In the genomic region with DNA sequence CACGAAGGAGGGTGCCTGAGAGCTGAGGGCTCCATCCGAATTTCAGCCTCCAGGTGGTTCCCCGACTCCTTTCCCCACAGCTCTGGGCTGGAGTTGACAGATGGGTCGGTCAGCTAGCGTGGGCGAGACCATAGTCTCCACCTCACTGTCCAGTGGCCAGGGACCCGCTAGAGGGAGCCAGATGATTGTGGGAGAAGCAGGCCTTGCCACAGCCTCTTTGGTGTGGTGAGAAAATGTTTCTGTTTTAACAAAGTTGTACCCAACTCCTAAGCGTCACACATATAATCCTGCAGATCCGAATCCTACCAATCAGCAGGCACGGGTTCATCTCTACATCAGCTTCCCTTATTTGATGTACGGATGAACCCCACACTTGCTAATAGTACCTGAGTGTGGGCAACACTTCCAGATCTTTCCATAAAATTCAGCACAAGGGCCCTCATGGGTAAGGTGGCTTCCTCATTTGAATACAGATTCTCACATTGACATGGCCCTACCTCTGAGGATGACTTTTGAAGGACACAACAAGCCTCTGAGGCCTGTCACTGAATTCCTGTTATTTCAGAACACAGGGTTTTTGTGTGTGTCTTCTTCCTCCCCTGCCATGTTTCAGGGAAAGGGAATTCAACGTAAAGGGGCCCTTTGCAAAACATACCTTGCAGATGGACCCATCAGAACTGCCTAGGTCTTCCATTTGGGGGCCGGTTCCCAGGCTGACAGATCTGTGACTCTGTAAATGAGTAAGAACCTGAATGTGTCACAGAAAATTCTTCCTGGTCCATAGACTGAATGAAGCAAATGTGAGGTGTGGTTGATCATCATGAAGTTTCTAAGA, we compare ENCODE assay signal across 8 cellular contexts.
DNase-seq lines count a peak whose midpoint lies in the region; ATAC-seq, FAIRE-seq and TF ChIP-seq lines count a peak whose summit lies in the region.

No MANE protein-coding gene starts in this region.

- ATAC-seq in A549, result peak; percentile 95 to 99
- ATAC-seq in GM18505 (IDR thresholded peaks at IDR 0.05; ENCODE audit: unreplicated experiment), result peak; percentile 47
- ATAC-seq in HG02938 (IDR thresholded peaks at IDR 0.05; ENCODE audit: unreplicated experiment), result peak; percentile 65

- H3K4me1 ChIP-seq in A549, result no peaks in the 10 kb centered on the region

- DNase-seq in A549 (ENCODE audit: low read depth in 1 of 2, low spot score in 1 of 2) (peak; percentile 73 to 74), NCI-H2029 (lab: John Stamatoyannopoulos, UW) (peak; percentile 83), T47D (ENCODE audit: low read depth in 1 of 2, low spot score in 1 of 2) (peak; percentile 82 to 92), islet precursor cell (peak; percentile 95)
- peak; percentile 43 to 71 (median 63) for DNase-seq in stimulated activated CD4-positive, alpha-beta T cell treated with anti-CD3 and anti-CD28 coated beads, Interleukin-1b, Interleukin-23, amount 100 ng/mL, for 24 hours (ENCODE audit: low read depth in 4 of 4, low spot score in 1 of 4)

- FAIRE-seq in A549 (lab: Jason Lieb, UNC), result no peak

- H3K27ac ChIP-seq in A549, result no peak overlapping the region
- no peak overlapping the region for H3K27ac ChIP-seq in VCaP

- no peak overlapping the region for H3K4me3 ChIP-seq in A549

- TF ChIP-seq EP300 in A549 (IDR thresholded peaks at IDR 0.05), result no peak

- 26% methylated on average over 12 of the region's 13 CpGs for WGBS in A549 (ENCODE audit: missing lambda C conversion rate)

- peak; percentile 80 for TF ChIP-seq CTCF in A549 (IDR thresholded peaks at IDR 0.05)
- TF ChIP-seq CTCF in VCaP (conservative IDR thresholded peaks at IDR 0.05), result peak; percentile 71

- TF ChIP-seq RAD21 in A549 (conservative IDR thresholded peaks at IDR 0.05 in 1 of 2, IDR thresholded peaks at IDR 0.05 in 1 of 2), result peak; percentile 86 to 90

- in situ Hi-C loops in T47D (cut with HindIII; ENCODE audit: low pct_unique_long_range_greater_than_20kb, low sequenced_read_pairs), result no loop called here

- POLR2A ChIA-PET in A549 (lab: Yijun Ruan, JAX), result no interaction called here

- H3K9me3 ChIP-seq in A549, result no peaks in the 10 kb centered on the region

- CTCF ChIA-PET in A549 (lab: Yijun Ruan, JAX), result interaction anchor here (0.6 to 3.5 kb wide), 34 partner anchors 9 to 1246 kb away, joined by 3 to 14 read pairs (median 3); partner anchors contain the start of gene EXOC2

- TF ChIP-seq POLR2A in A549 (IDR thresholded peaks at IDR 0.05; ENCODE audit: low read length), result no peak
- TF ChIP-seq POLR2A in GM18505 (IDR thresholded peaks at IDR 0.05; ENCODE audit: borderline replicate concordance, extremely low read depth, insufficient read depth, insufficient read length), result peak; percentile 30

- H3K4me2 ChIP-seq in A549, result no peak overlapping the region

TF ChIP-seq in A549, 52 proteins besides CTCF, POLR2A, EP300 and RAD21:
- TF ChIP-seq NFE2L2 (conservative IDR thresholded peaks at IDR 0.05; ENCODE audit: low read length), result no peak
- peak; percentile 63 for TF ChIP-seq SMC3 (IDR thresholded peaks at IDR 0.05)

Comparison
In these comparisons a context has a peak if more than half of its experiments do, and no peak if none do; other contexts are left out.
1. ATAC-seq: peak in every context shown above with its lines; median percentile 97 in A549; 65 in HG02938; 47 in GM18505.